Comparison of ENCODE assay signal across 1 cellular context in genomic region chr1:150877220-150877516, GRCh38.
TF ChIP-seq lines count a peak whose summit lies in the region.

No MANE protein-coding gene starts in this region.

TF ChIP-seq in K562, 482 proteins besides CTCF, POLR2A, EP300 and RAD21 (continued from another document):
- TF ChIP-seq GATA2 (CRISPR knock-in tag; IDR thresholded peaks at IDR 0.05), result no peak
- 0 out of 2 replicates have a peak, but pooled peaks have one; percentile 6 for TF ChIP-seq GABPA (tag; conservative IDR thresholded peaks at IDR 0.05; ENCODE audit: low read depth)
- TF ChIP-seq JUN (IDR thresholded peaks at IDR 0.05; ENCODE audit: borderline replicate concordance, low read depth, low read length), result no peak
- TF ChIP-seq JUN (CRISPR knock-in tag; IDR thresholded peaks at IDR 0.05; ENCODE audit: borderline replicate concordance), result 0 out of 2 replicates have a peak, but pooled peaks have one; percentile 4
